In genomic region chr21:43701936-43702784, GRCh38 we compare ENCODE assay signal across 13 cellular contexts. TPM values are rescaled to one million over a fixed set of nuclear protein-coding genes. Genes with fewer than 3 reads are reported as not detected.
DNase-seq lines count a peak whose midpoint lies in the region; ATAC-seq and TF ChIP-seq lines count a peak whose summit lies in the region.
"Had no signal": no experiment of that assay in that cellular context is flagged by ENCODE, and none has a peak within 500 bp of the region (broad histone marks: within the 10 kb centered on the region; RNA-seq: fewer than 3 reads in every experiment).

No MANE protein-coding gene starts in this region.

- TF ChIP-seq CTCF in brain (conservative IDR thresholded peaks at IDR 0.05) (no peak), omental fat pad (IDR thresholded peaks at IDR 0.05) (no peak)

- peak; percentile 64 for DNase-seq in H7
- peak in 1 of 3 donors; percentile 51 for DNase-seq in right cardiac atrium
- no peak for DNase-seq in omental fat pad (ENCODE audit: low spot score)
- no peak for DNase-seq in T-helper 1 cell
- no peak for DNase-seq in middle frontal gyrus (ENCODE audit: extremely low spot score, low spot score)
- no peak for DNase-seq in COLO668 (lab: John Stamatoyannopoulos, UW; ENCODE audit: unreplicated experiment)
- no peak for DNase-seq in T-helper 2 cell
- DNase-seq: BE2C, Karpas-422, NCI-H2029, NCI-H82 had no signal

- peak overlapping the region in 3 of 5 experiments; percentile 25 to 71 (median 45) for H3K4me3 Mint-ChIP-seq in brain

- H3K27ac ChIP-seq in right cardiac atrium (ENCODE audit: low read length), result peak overlapping the region; percentile 60
- H3K27ac ChIP-seq: esophagus muscularis mucosa had no signal

- no peaks in the 10 kb centered on the region for H3K9me3 ChIP-seq in right cardiac atrium (ENCODE audit: control insufficient read depth, low read length)
- H3K9me3 ChIP-seq: BE2C, esophagus muscularis mucosa had no signal

- H3K4me1 ChIP-seq in right cardiac atrium (ENCODE audit: control insufficient read depth, insufficient read depth, low read length), result peaks cover 8% of the 10 kb centered on the region
- H3K4me1 ChIP-seq: BE2C had no signal

- ATAC-seq in right cardiac atrium (peak; percentile 11 to 33), omental fat pad (ENCODE audit: low FRiP score) (peak; percentile 22)

- intact Hi-C loops in right cardiac atrium (cut with DNase I), result no loop called here

- no peaks in the 10 kb centered on the region for H3K9me3 Mint-ChIP-seq in brain

- 68% methylated on average over 29 of the region's 29 CpGs for WGBS in right cardiac atrium

- H3K4me3 ChIP-seq in H7 (ENCODE audit: insufficient read depth, low read depth, low read length), result no peak overlapping the region
- H3K4me3 ChIP-seq in right cardiac atrium (ENCODE audit: low read length), result no peak overlapping the region
- H3K4me3 ChIP-seq: esophagus muscularis mucosa had no signal

- H3K27me3 Mint-ChIP-seq in brain, result no peaks in the 10 kb centered on the region

- H3K36me3 ChIP-seq in H7 (replicated peaks; ENCODE audit: control insufficient read depth, insufficient read depth, low read length), result no peaks in the 10 kb centered on the region
- H3K36me3 ChIP-seq: BE2C had no signal

- H3K27me3 ChIP-seq in H7 (ENCODE audit: control insufficient read depth, insufficient read depth, low read length) (no peaks in the 10 kb centered on the region), right cardiac atrium (ENCODE audit: control insufficient read depth, insufficient read depth) (no peaks in the 10 kb centered on the region)
- H3K27me3 ChIP-seq: BE2C had no signal

- H3K27ac Mint-ChIP-seq in brain, result peak overlapping the region; percentile 64 to 97 (median 73)

- peaks cover 8% of the 10 kb centered on the region for H3K36me3 Mint-ChIP-seq in brain

- H3K4me1 Mint-ChIP-seq in brain, result peaks cover 24% of the 10 kb centered on the region

RNA-seq across cellular contexts. Expression of gene PDXK, which starts 16.8 kb away (rescaled TPM):
- 64.3 and 68.7 TPM in 2 replicates for total RNA-seq in H7 (2014; rRNA removed; shearing (Covaris generic))
- 83.2 TPM for polyA plus RNA-seq in brain (ENCODE audit: insufficient read depth, low read depth, low replicate concordance)
- 100 to 1,000 TPM in 1 of 4 donors, 10 to 100 TPM in 3; 74.9 to 102 (median 83.5) TPM for total RNA-seq in right cardiac atrium
- polyA plus RNA-seq in right cardiac atrium, result 53.3 TPM
- 100 to 1,000 TPM in 2 of 4 donors, 10 to 100 TPM in 2; 58.8 to 111 (median 93.5) TPM for total RNA-seq in omental fat pad

RNA-seq across cellular contexts. Expression of gene RRP1B, which starts 42.8 kb away (rescaled TPM):
- total RNA-seq in H7 (2014; rRNA removed; shearing (Covaris generic)), result 63.9 and 70.1 TPM in 2 replicates
- polyA plus RNA-seq in brain (ENCODE audit: insufficient read depth, low read depth, low replicate concordance), result 22.9 TPM
- 10 to 100 TPM; 10.5 to 12.5 (median 11.5) TPM for total RNA-seq in right cardiac atrium
- polyA plus RNA-seq in right cardiac atrium, result 4.7 TPM
- 10 to 100 TPM; 19.4 to 47.4 (median 22.0) TPM for total RNA-seq in omental fat pad

RNA-seq across cellular contexts. Expression of gene HSF2BP, which starts 42.9 kb away (rescaled TPM):
- 0.52 and 0.85 TPM in 2 replicates for total RNA-seq in H7 (2014; rRNA removed; shearing (Covaris generic))
- polyA plus RNA-seq in brain (ENCODE audit: insufficient read depth, low read depth, low replicate concordance), result 1.8 TPM
- under 1 TPM; 0.21 to 0.42 (median 0.38) TPM for total RNA-seq in right cardiac atrium
- 0.18 TPM for polyA plus RNA-seq in right cardiac atrium
- 1 to 10 TPM in 2 of 4 donors, under 1 TPM in 1, not detected in 1; 0.94 to 1.6 (median 1.1) TPM for total RNA-seq in omental fat pad
